24 cellular contexts compared by ENCODE assay signal in the genomic region with DNA sequence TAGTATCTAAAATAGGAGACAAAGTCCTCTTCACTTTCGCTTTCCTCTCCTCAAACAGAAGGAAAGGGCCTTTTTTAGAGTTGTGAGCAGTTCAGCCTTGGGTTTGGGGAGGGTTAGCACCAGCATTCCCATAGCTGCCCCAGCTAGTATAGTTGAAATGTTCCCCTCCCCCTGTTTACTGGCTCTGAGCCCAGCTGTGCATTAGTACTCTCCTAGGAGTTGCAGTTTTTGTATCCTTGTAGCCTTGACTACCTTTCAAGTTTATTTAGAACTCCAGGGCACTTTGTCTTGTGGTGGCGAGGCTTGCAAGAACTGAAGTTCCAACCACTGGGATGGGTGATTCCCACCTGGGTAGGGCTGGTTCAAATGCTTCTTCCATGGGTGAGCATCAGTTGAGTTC.
DNase-seq lines count a peak whose midpoint lies in the region; ATAC-seq, FAIRE-seq and TF ChIP-seq lines count a peak whose summit lies in the region.
"Had no signal": no experiment of that assay in that cellular context is flagged by ENCODE, and none has a peak within 500 bp of the region (broad histone marks: within the 10 kb centered on the region; RNA-seq: fewer than 3 reads in every experiment).

No MANE protein-coding gene starts in this region.

- H3K27ac ChIP-seq in astrocyte (ENCODE audit: low read depth, low read length), result no peak overlapping the region
- H3K27ac ChIP-seq: left lung, neutrophil, right atrium auricular region, transverse colon, VCaP had no signal

- H3K4me3 ChIP-seq in astrocyte (ENCODE audit: insufficient read depth, low read depth, low read length) (no peak overlapping the region), retinal pigment epithelial cell (ENCODE audit: low read length) (no peak overlapping the region)
- H3K4me3 ChIP-seq: left lung, right atrium auricular region, transverse colon had no signal

- H3K36me3 Mint-ChIP-seq in astrocyte (ENCODE audit: low read depth, unreplicated experiment), result no peaks in the 10 kb centered on the region
- H3K36me3 Mint-ChIP-seq: activated naive CD4-positive, alpha-beta T cell treated with anti-CD3 and anti-CD28 coated beads, Interleukin-2, amount 50 U/mL, for 24 hours; CD14-positive monocyte had no signal

- H3K9me3 Mint-ChIP-seq in astrocyte (ENCODE audit: unreplicated experiment), result no peaks in the 10 kb centered on the region

- DNase-seq in NCI-H2107 treated with DMSO at 0.1 percent for 48 hours (lab: John Stamatoyannopoulos, UW; ENCODE audit: unreplicated experiment), result peak; percentile 72
- no peak for DNase-seq in NCI-H2107 (lab: John Stamatoyannopoulos, UW)
- DNase-seq in NCI-H1105 (lab: John Stamatoyannopoulos, UW), result peak; percentile 51
- DNase-seq in astrocyte (ENCODE audit: low read depth), result no peak
- peak; percentile 8 for DNase-seq in retinal pigment epithelial cell (ENCODE audit: low read depth)
- DNase-seq: activated CD4-positive, alpha-beta T cell treated with anti-CD3 and anti-CD28 coated beads, Interleukin-2, amount 50 U/mL, for 48 hours; activated T-cell treated with anti-CD3 and anti-CD28 coated beads, Interleukin-2, amount 50 U/mL, for 24 hours; dermis blood vessel endothelial cell; GOT3; IMR-90; left lung; NCI-H2227 treated with DMSO at 0.1 percent for 48 hours; SHP77 treated with DMSO at 0.1 percent for 48 hours; stimulated activated naive CD4-positive, alpha-beta T cell; transverse colon had no signal

- H3K4me1 Mint-ChIP-seq in astrocyte (ENCODE audit: low read depth, unreplicated experiment), result peaks cover 2% of the 10 kb centered on the region
- H3K4me1 Mint-ChIP-seq: activated naive CD4-positive, alpha-beta T cell treated with anti-CD3 and anti-CD28 coated beads, Interleukin-2, amount 50 U/mL, for 24 hours had no signal

- H3K9ac ChIP-seq in astrocyte (ENCODE audit: low read length), result no peak overlapping the region

- FAIRE-seq in astrocyte (lab: Jason Lieb, UNC), result no peak
- FAIRE-seq: A204.1 had no signal

- no peaks in the 10 kb centered on the region for H3K79me2 ChIP-seq in astrocyte (ENCODE audit: insufficient read depth, low read length)

- H3K27ac Mint-ChIP-seq in astrocyte (ENCODE audit: unreplicated experiment), result peak overlapping the region; percentile 12
- H3K27ac Mint-ChIP-seq: activated naive CD4-positive, alpha-beta T cell treated with anti-CD3 and anti-CD28 coated beads, Interleukin-2, amount 50 U/mL, for 24 hours; activated T-cell treated with anti-CD3 and anti-CD28 coated beads, Interleukin-2, amount 50 U/mL, for 24 hours; CD14-positive monocyte had no signal

- no peaks in the 10 kb centered on the region for H3K27me3 ChIP-seq in astrocyte (ENCODE audit: insufficient read depth, low read length)
- H3K27me3 ChIP-seq: left lung, neutrophil, right atrium auricular region, transverse colon had no signal

- no peaks in the 10 kb centered on the region for H3K36me3 ChIP-seq in astrocyte (ENCODE audit: insufficient read depth, low read length)
- H3K36me3 ChIP-seq: left lung, neutrophil, right atrium auricular region, transverse colon had no signal

- ATAC-seq in GM19467 (IDR thresholded peaks at IDR 0.05; ENCODE audit: unreplicated experiment) (no peak), HG02884 (IDR thresholded peaks at IDR 0.05; ENCODE audit: unreplicated experiment) (no peak), GM18511 (IDR thresholded peaks at IDR 0.05; ENCODE audit: unreplicated experiment) (no peak)
- ATAC-seq: left lung had no signal

- TF ChIP-seq CTCF in astrocyte (IDR thresholded peaks at IDR 0.05; ENCODE audit: insufficient read depth, low read depth, low read length) (no peak), retinal pigment epithelial cell (conservative IDR thresholded peaks at IDR 0.05; ENCODE audit: low read depth, low read length) (no peak)

- H3K27me3 Mint-ChIP-seq in astrocyte (ENCODE audit: low read depth, unreplicated experiment), result no peaks in the 10 kb centered on the region
- H3K27me3 Mint-ChIP-seq: activated naive CD4-positive, alpha-beta T cell treated with anti-CD3 and anti-CD28 coated beads, Interleukin-2, amount 50 U/mL, for 24 hours; activated T-cell treated with anti-CD3 and anti-CD28 coated beads, Interleukin-2, amount 50 U/mL, for 24 hours had no signal

- H3K9me3 ChIP-seq in astrocyte (ENCODE audit: insufficient read depth, low read depth, low read length), result no peaks in the 10 kb centered on the region
- H3K9me3 ChIP-seq: left lung, neutrophil, right atrium auricular region, transverse colon had no signal

- no peak overlapping the region for H2AFZ ChIP-seq in astrocyte (ENCODE audit: low read depth, low read length)

- no peaks in the 10 kb centered on the region for H4K20me1 ChIP-seq in astrocyte (ENCODE audit: insufficient read depth, low read length)

- H3K4me1 ChIP-seq in astrocyte (ENCODE audit: insufficient read depth, low read length), result no peaks in the 10 kb centered on the region
- H3K4me1 ChIP-seq: left lung, right atrium auricular region, transverse colon had no signal

- no peak overlapping the region for H3K4me3 Mint-ChIP-seq in astrocyte (ENCODE audit: unreplicated experiment)
- H3K4me3 Mint-ChIP-seq: activated naive CD4-positive, alpha-beta T cell treated with anti-CD3 and anti-CD28 coated beads, Interleukin-2, amount 50 U/mL, for 24 hours; activated T-cell treated with anti-CD3 and anti-CD28 coated beads, Interleukin-2, amount 50 U/mL, for 24 hours; CD14-positive monocyte had no signal

- H3K4me2 ChIP-seq in astrocyte (ENCODE audit: low read length), result no peak overlapping the region

Comparison
In these comparisons a context has a peak if more than half of its experiments do, and no peak if none do; other contexts are left out.
1. DNase-seq: peak in NCI-H2107 treated with DMSO at 0.1 percent for 48 hours (single experiment), NCI-H1105 (single experiment) and retinal pigment epithelial cell (single experiment); none in NCI-H2107 (single experiment) and astrocyte (single experiment).